In genomic region chr5:94793816-94794198, GRCh38 we compare ENCODE assay signal across 8 cellular contexts.
DNase-seq lines count a peak whose midpoint lies in the region; ATAC-seq and TF ChIP-seq lines count a peak whose summit lies in the region.

No MANE protein-coding gene starts in this region.

- H3K9ac ChIP-seq in adipocyte (ENCODE audit: low read length): peak overlapping the region; percentile 37

- H3K27ac ChIP-seq in body of pancreas: no peak overlapping the region

- peaks cover 0 to 2% (median 0%) of the 10 kb centered on the region in 7 donors for H3K9me3 Mint-ChIP-seq in CD14-positive monocyte

- peaks cover 56 to 57% of the 10 kb centered on the region in 2 donors for H3K36me3 Mint-ChIP-seq in CD14-positive monocyte

- H3K27me3 Mint-ChIP-seq in CD14-positive monocyte (ENCODE audit: low read depth in 3 of 3): no peaks in the 10 kb centered on the region

- H3K27me3 ChIP-seq in adipocyte (replicated peaks; ENCODE audit: control insufficient read depth, insufficient read depth, low read length): no peaks in the 10 kb centered on the region
- H3K27me3 ChIP-seq in H7 (ENCODE audit: control insufficient read depth, insufficient read depth, low read length): no peaks in the 10 kb centered on the region
- no peaks in the 10 kb centered on the region for H3K27me3 ChIP-seq in body of pancreas

- peak overlapping the region in 6 of 7 donors; percentile 40 to 83 (median 73) for H3K27ac Mint-ChIP-seq in CD14-positive monocyte

- TF ChIP-seq CTCF in CD14-positive monocyte (IDR thresholded peaks at IDR 0.05) (no peak), body of pancreas (IDR thresholded peaks at IDR 0.05) (no peak)

- DNase-seq in CD14-positive monocyte (ENCODE audit: low spot score): no peak
- peak; percentile 41 for DNase-seq in adipocyte (ENCODE audit: low read depth)
- DNase-seq in H7: no peak
- no peak for DNase-seq in NCI-H1092 (lab: John Stamatoyannopoulos, UW)
- no peak for DNase-seq in body of pancreas
- DNase-seq in stimulated activated CD4-positive, alpha-beta T cell treated with anti-CD3 and anti-CD28 coated beads, Interleukin-4, amount 100 ng/mL, for 24 hours: no peak

- H3K36me3 ChIP-seq in adipocyte (ENCODE audit: control insufficient read depth, insufficient read depth, low read length, severe bottlenecking) (no peaks in the 10 kb centered on the region), H7 (replicated peaks; ENCODE audit: control insufficient read depth, insufficient read depth, low read length) (no peaks in the 10 kb centered on the region), body of pancreas (replicated peaks in 1 of 2; ENCODE audit: insufficient read depth in 1 of 2, low read depth in 2 of 2) (no peaks in the 10 kb centered on the region)

- H3K4me1 Mint-ChIP-seq in CD14-positive monocyte: peaks cover 22% of the 10 kb centered on the region

- H3K4me1 ChIP-seq in adipocyte (ENCODE audit: control insufficient read depth, insufficient read depth, low read length): peaks cover 18% of the 10 kb centered on the region
- H3K4me1 ChIP-seq in body of pancreas: no peaks in the 10 kb centered on the region

- peak; percentile 61 for ATAC-seq in GM19395 (IDR thresholded peaks at IDR 0.05; ENCODE audit: unreplicated experiment)
- peak; percentile 49 for ATAC-seq in HG03354 (IDR thresholded peaks at IDR 0.05; ENCODE audit: poor library complexity, severe bottlenecking, unreplicated experiment)
- ATAC-seq in body of pancreas: no peak

- H3K4me3 Mint-ChIP-seq in CD14-positive monocyte: no peak overlapping the region

- no peak for TF ChIP-seq POLR2A in body of pancreas (IDR thresholded peaks at IDR 0.05)

- peak overlapping the region; percentile 31 for H3K4me3 ChIP-seq in adipocyte (ENCODE audit: low read length)
- no peak overlapping the region for H3K4me3 ChIP-seq in H7 (ENCODE audit: insufficient read depth, low read depth, low read length)
- H3K4me3 ChIP-seq in body of pancreas: no peak overlapping the region

- no peaks in the 10 kb centered on the region for H3K9me3 ChIP-seq in adipocyte (ENCODE audit: control insufficient read depth, low read length)
- H3K9me3 ChIP-seq in body of pancreas: no peaks in the 10 kb centered on the region

- intact Hi-C loops in CD14-positive monocyte (cut with micrococcal nuclease): no loop called here
- intact Hi-C loops in body of pancreas (cut with DNase I): no loop called here
